1 cellular context compared by ENCODE assay signal in genomic region chr19:40273469-40274360, GRCh38.
TF ChIP-seq lines count a peak whose summit lies in the region.

No MANE protein-coding gene starts in this region.

TF ChIP-seq in HEK293, 187 proteins besides CTCF, POLR2A, EP300 and RAD21 (continued from another document):
- TF ChIP-seq ZNF26 (tag by site-specific recombination; IDR thresholded peaks at IDR 0.05) (no peak), PRDM10 (tag by site-specific recombination; IDR thresholded peaks at IDR 0.05) (no peak), ZFP41 (tag by site-specific recombination; IDR thresholded peaks at IDR 0.05; ENCODE audit: borderline replicate concordance) (no peak), ZNF660 (tag by site-specific recombination; IDR thresholded peaks at IDR 0.05) (no peak), KLF1 (tag by site-specific recombination; IDR thresholded peaks at IDR 0.05) (no peak), ZNF433 (tag by site-specific recombination; IDR thresholded peaks at IDR 0.05; ENCODE audit: low read depth) (no peak), IKZF3 (tag by site-specific recombination; IDR thresholded peaks at IDR 0.05) (no peak), ZNF621 (tag by site-specific recombination; IDR thresholded peaks at IDR 0.05) (no peak), ZFP69B (tag by site-specific recombination; IDR thresholded peaks at IDR 0.05) (no peak), ZIC2 (tag by site-specific recombination; IDR thresholded peaks at IDR 0.05) (peak; percentile 48), ATF2 (tag by site-specific recombination; IDR thresholded peaks at IDR 0.05; ENCODE audit: low read depth) (no peak), ZNF324 (tag by site-specific recombination; IDR thresholded peaks at IDR 0.05) (no peak), ZNF24 (tag by site-specific recombination; IDR thresholded peaks at IDR 0.05) (no peak), ZNF600 (tag by site-specific recombination; IDR thresholded peaks at IDR 0.05) (peak; percentile 87), ZFP3 (tag by site-specific recombination; IDR thresholded peaks at IDR 0.05; ENCODE audit: low read depth) (no peak), ZFHX2 (tag by site-specific recombination; conservative IDR thresholded peaks at IDR 0.05) (peak; percentile 85), ZNF354C (tag by site-specific recombination; IDR thresholded peaks at IDR 0.05; ENCODE audit: borderline replicate concordance, low read depth) (no peak), BCL11A (tag by site-specific recombination; IDR thresholded peaks at IDR 0.05; ENCODE audit: low read depth) (no peak), SP3 (tag by site-specific recombination; IDR thresholded peaks at IDR 0.05) (no peak), ZNF488 (tag by site-specific recombination; IDR thresholded peaks at IDR 0.05) (no peak), ZNF48 (tag by site-specific recombination; IDR thresholded peaks at IDR 0.05) (no peak), ZNF561 (tag by site-specific recombination; IDR thresholded peaks at IDR 0.05; ENCODE audit: borderline replicate concordance) (no peak), KLF16 (tag by site-specific recombination; IDR thresholded peaks at IDR 0.05) (no peak), ZNF645 (tag by site-specific recombination; IDR thresholded peaks at IDR 0.05) (no peak), ZNF148 (tag by site-specific recombination; IDR thresholded peaks at IDR 0.05; ENCODE audit: borderline replicate concordance) (no peak), ZNF223 (tag by site-specific recombination; IDR thresholded peaks at IDR 0.05) (no peak), ZNF214 (tag by site-specific recombination; IDR thresholded peaks at IDR 0.05; ENCODE audit: borderline replicate concordance) (no peak), EGR2 (tag by site-specific recombination; IDR thresholded peaks at IDR 0.05; ENCODE audit: low read depth) (peak; percentile 91), ZNF416 (tag by site-specific recombination; IDR thresholded peaks at IDR 0.05) (no peak), ZNF157 (tag by site-specific recombination; IDR thresholded peaks at IDR 0.05) (no peak), ZNF623 (tag by site-specific recombination; IDR thresholded peaks at IDR 0.05) (peak; percentile 81), ZNF133 (tag by site-specific recombination; IDR thresholded peaks at IDR 0.05) (no peak), ZNF510 (tag by site-specific recombination; IDR thresholded peaks at IDR 0.05; ENCODE audit: insufficient replicate concordance) (no peak), ZNF571 (tag by site-specific recombination; IDR thresholded peaks at IDR 0.05) (no peak), YY2 (tag by site-specific recombination; IDR thresholded peaks at IDR 0.05) (no peak), GLIS2 (tag by site-specific recombination; IDR thresholded peaks at IDR 0.05) (peak; percentile 72), ZNF530 (tag by site-specific recombination; IDR thresholded peaks at IDR 0.05; ENCODE audit: low read depth) (no peak), ZNF311 (tag by site-specific recombination; IDR thresholded peaks at IDR 0.05; ENCODE audit: borderline replicate concordance) (no peak), ZNF362 (tag by site-specific recombination; IDR thresholded peaks at IDR 0.05) (no peak), KLF17 (tag by site-specific recombination; IDR thresholded peaks at IDR 0.05) (no peak), ZNF548 (tag by site-specific recombination; IDR thresholded peaks at IDR 0.05) (no peak), ZSCAN16 (tag by site-specific recombination; IDR thresholded peaks at IDR 0.05) (no peak), ZNF580 (tag by site-specific recombination; IDR thresholded peaks at IDR 0.05) (no peak), ZNF37A (tag by site-specific recombination; IDR thresholded peaks at IDR 0.05) (no peak), ZSCAN4 (tag by site-specific recombination; IDR thresholded peaks at IDR 0.05) (no peak), ZNF302 (tag by site-specific recombination; IDR thresholded peaks at IDR 0.05; ENCODE audit: low read depth) (no peak), ZBTB48 (tag by site-specific recombination; IDR thresholded peaks at IDR 0.05) (peak; percentile 76), AEBP2 (tag by site-specific recombination; IDR thresholded peaks at IDR 0.05; ENCODE audit: borderline replicate concordance) (no peak), ZNF670 (tag by site-specific recombination; IDR thresholded peaks at IDR 0.05; ENCODE audit: low read depth) (no peak), ZNF549 (tag by site-specific recombination; IDR thresholded peaks at IDR 0.05) (no peak), ZNF626 (tag by site-specific recombination; IDR thresholded peaks at IDR 0.05) (no peak)
